In genomic region chr3:114418724-114419543, GRCh38 we compare ENCODE assay signal across 8 cellular contexts.
DNase-seq lines count a peak whose midpoint lies in the region; ATAC-seq and TF ChIP-seq lines count a peak whose summit lies in the region.

No MANE protein-coding gene starts in this region.

- in situ Hi-C loops in astrocyte of the cerebellum (cut with HindIII; ENCODE audit: low sequenced_read_pairs): no loop called here

- WGBS in hepatocyte (ENCODE audit: low lambda C conversion rate, missing lambda C conversion rate): 45% methylated on average over 8 of the region's 8 CpGs

- H3K27ac ChIP-seq in hepatocyte: no peak overlapping the region

- H3K36me3 ChIP-seq in hepatocyte (replicated peaks; ENCODE audit: insufficient read depth, low read depth) (no peaks in the 10 kb centered on the region), skeletal muscle satellite cell (ENCODE audit: insufficient read depth, low read length) (no peaks in the 10 kb centered on the region)

- DNase-seq in ELR (ENCODE audit: low read depth): peak; percentile 83
- DNase-seq in NCI-H446 (lab: John Stamatoyannopoulos, UW): peak; percentile 75 to 88
- DNase-seq in astrocyte of the cerebellum (ENCODE audit: low read depth): peak; percentile 70
- DNase-seq in hepatocyte (ENCODE audit: low spot score): peak; percentile 73
- DNase-seq in activated CD4-positive, alpha-beta T cell treated with anti-CD3 and anti-CD28 coated beads for 1 hour: no peak

- H3K9me3 ChIP-seq in hepatocyte (ENCODE audit: low read depth) (no peaks in the 10 kb centered on the region), skeletal muscle satellite cell (replicated peaks; ENCODE audit: low read length) (no peaks in the 10 kb centered on the region)

- H3K4me1 ChIP-seq in hepatocyte (ENCODE audit: insufficient read depth): peaks cover 4% of the 10 kb centered on the region
- H3K4me1 ChIP-seq in skeletal muscle satellite cell (ENCODE audit: control insufficient read depth, insufficient read depth, low read length): peaks cover 24% of the 10 kb centered on the region

- ATAC-seq in GM19463 (IDR thresholded peaks at IDR 0.05; ENCODE audit: unreplicated experiment) (peak; percentile 70), HG03460 (IDR thresholded peaks at IDR 0.05; ENCODE audit: unreplicated experiment) (peak; percentile 67)

- peak; percentile 56 for TF ChIP-seq CTCF in astrocyte of the cerebellum (IDR thresholded peaks at IDR 0.05; ENCODE audit: low read depth, low read length, missing control alignments)
- TF ChIP-seq CTCF in hepatocyte (IDR thresholded peaks at IDR 0.05; ENCODE audit: poor library complexity): peak; percentile 72

- H3K4me2 ChIP-seq in hepatocyte (no peak overlapping the region), skeletal muscle satellite cell (ENCODE audit: low read length) (peak overlapping the region; percentile 56)

- peaks cover 2% of the 10 kb centered on the region for H3K79me2 ChIP-seq in hepatocyte

- H3K4me3 ChIP-seq in astrocyte of the cerebellum (ENCODE audit: low read depth, low read length): no peak overlapping the region
- no peak overlapping the region for H3K4me3 ChIP-seq in hepatocyte
- no peak overlapping the region for H3K4me3 ChIP-seq in skeletal muscle satellite cell (ENCODE audit: low read length)

- H3K27me3 ChIP-seq in hepatocyte (no peaks in the 10 kb centered on the region), skeletal muscle satellite cell (ENCODE audit: control insufficient read depth, insufficient read depth, low read length) (no peaks in the 10 kb centered on the region)

- no peak overlapping the region for H2AFZ ChIP-seq in hepatocyte

- no peaks in the 10 kb centered on the region for H4K20me1 ChIP-seq in hepatocyte (ENCODE audit: insufficient read depth, poor library complexity, severe bottlenecking)

- peak overlapping the region; percentile 21 for H3K9ac ChIP-seq in skeletal muscle satellite cell (ENCODE audit: low read depth, low read length)

- no peaks in the 10 kb centered on the region for H3K9me2 ChIP-seq in hepatocyte (replicated peaks; ENCODE audit: insufficient read depth)
